Comparison of ENCODE assay signal across 18 cellular contexts in the genomic region with DNA sequence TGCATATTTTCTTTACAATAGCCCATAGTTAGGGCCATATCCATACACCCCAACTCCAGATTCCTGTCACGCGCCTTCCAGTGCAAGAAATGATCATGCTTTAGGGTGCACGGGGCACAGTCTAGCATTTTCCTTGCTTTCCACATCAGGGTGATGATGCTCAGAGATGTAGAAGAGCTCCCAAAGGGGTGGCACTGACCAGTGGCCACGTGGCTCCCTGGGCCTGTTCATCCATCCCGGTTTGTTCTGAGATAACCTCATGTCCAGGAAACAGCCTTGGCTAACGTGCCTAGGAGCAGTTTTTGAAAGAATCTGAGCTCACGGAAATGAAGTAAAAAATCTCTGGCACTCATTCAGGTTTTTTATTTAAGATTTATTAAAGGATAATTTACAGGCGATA.
A peak's percentile ranks its signal among the peaks of the same experiment; 100 is the strongest.
DNase-seq lines count a peak whose midpoint lies in the region; ATAC-seq, FAIRE-seq and TF ChIP-seq lines count a peak whose summit lies in the region.
"Had no signal": no experiment of that assay in that cellular context is flagged by ENCODE, and none has a peak within 500 bp of the region (broad histone marks: within the 10 kb centered on the region; RNA-seq: fewer than 3 reads in every experiment).

No MANE protein-coding gene starts in this region.

- peaks cover 53% of the 10 kb centered on the region for H3K9me3 Mint-ChIP-seq in activated T-helper 1 cell treated with anti-CD3 and anti-CD28 coated beads, Interleukin-12 subunit alpha, Interleukin-12 subunit beta, Interleukin-2, Interleukin-4 antibody, amounts not matched to agents 30 ng/mL and 10 ng/mL and 1 ng/mL, durations not matched to agents 14 hours and 24 hours and 36 hours

- 94% methylated on average over 8 of the region's 8 CpGs; no CpG with 5 or more reads in 1 of the 2 experiments for WGBS in H1 (ENCODE audit: extremely low coverage in 1 of 2, insufficient coverage in 1 of 2, insufficient read length in 1 of 2, insufficient replicate concordance in 2 of 2, low coverage in 1 of 2, low lambda C conversion rate in 2 of 2, missing lambda C conversion rate in 1 of 2), 2 experiments

- H4K5ac ChIP-seq in H1 (ENCODE audit: insufficient read length, low read depth, low read length) = no peak overlapping the region

- H3K4me2 ChIP-seq in H1 (ENCODE audit: insufficient read depth in 1 of 2, low read depth in 2 of 2, low read length in 2 of 2) = no peak overlapping the region
- H3K4me2 ChIP-seq in Karpas-422 (ENCODE audit: low read depth, low read length, poor library complexity, severe bottlenecking) = no peak overlapping the region
- H3K4me2 ChIP-seq: KMS-11 had no signal

- H3K27me3 ChIP-seq in H1 (replicated peaks in 1 of 4; ENCODE audit: control insufficient read depth in 3 of 4, extremely low read depth in 1 of 4, insufficient read depth in 3 of 4, low read length in 3 of 4) = no peaks in the 10 kb centered on the region
- no peaks in the 10 kb centered on the region for H3K27me3 ChIP-seq in thoracic aorta (replicated peaks; ENCODE audit: insufficient read depth)
- H3K27me3 ChIP-seq in Karpas-422 (ENCODE audit: low read length) = no peaks in the 10 kb centered on the region

- H3K27ac ChIP-seq in H1 (ENCODE audit: low read depth, low read length) (no peak overlapping the region), thoracic aorta (peak overlapping the region; percentile 56 to 61), Karpas-422 (ENCODE audit: low read length) (no peak overlapping the region)
- H3K27ac ChIP-seq: C4-2B, HL-60, KMS-11 had no signal

- CTCF ChIA-PET in H1 (lab: Charles Lee; ENCODE audit: partially characterized antibody) = interaction anchor here (0.6 to 1.6 kb wide), 4 partner anchors 13 to 442 kb away, joined by 3 to 4 read pairs (median 4); no protein-coding TSS in a partner anchor

- H2BK5ac ChIP-seq in H1 (ENCODE audit: low read depth, low read length) = 0 out of 2 replicates have a peak overlapping the region, but pooled peaks have one; percentile 20

- H3K4me1 ChIP-seq in H1 (replicated peaks in 1 of 4; ENCODE audit: control insufficient read depth in 3 of 4, insufficient read depth in 4 of 4, low read length in 3 of 4) = peaks cover 6 to 14% (median 13%) of the 10 kb centered on the region in 4 experiments
- peaks cover 16 to 41% of the 10 kb centered on the region in 2 donors for H3K4me1 ChIP-seq in thoracic aorta (ENCODE audit: control insufficient read depth in 1 of 2, low read depth in 2 of 2)
- no peaks in the 10 kb centered on the region for H3K4me1 ChIP-seq in Karpas-422 (ENCODE audit: low read length)
- H3K4me1 ChIP-seq: HAP-1 had no signal

- H3K36me3 ChIP-seq in H1 (ENCODE audit: control insufficient read depth in 2 of 4, insufficient read depth in 4 of 4, low read length in 3 of 4) = no peaks in the 10 kb centered on the region
- H3K36me3 ChIP-seq in thoracic aorta = no peaks in the 10 kb centered on the region
- H3K36me3 ChIP-seq in Karpas-422 (ENCODE audit: insufficient read depth, low read length) = no peaks in the 10 kb centered on the region
- H3K36me3 ChIP-seq: HAP-1 had no signal

- H3K9me3 ChIP-seq in H1 (ENCODE audit: insufficient read depth in 2 of 2, low read depth in 1 of 2, low read length in 1 of 2) (peaks cover 1 to 7% of the 10 kb centered on the region in 2 experiments; a peak in 3 of 4 replicates), thoracic aorta (no peaks in the 10 kb centered on the region), Karpas-422 (ENCODE audit: low read length) (no peaks in the 10 kb centered on the region)
- H3K9me3 ChIP-seq: HAP-1 had no signal

- H2BK20ac ChIP-seq in H1 (ENCODE audit: low read length) = no peak overlapping the region

- no peak for FAIRE-seq in H1 (lab: Jason Lieb, UNC)

- no peak overlapping the region for H2BK120ac ChIP-seq in H1 (replicated peaks; ENCODE audit: low read depth, low read length)

- no peaks in the 10 kb centered on the region for H3K4me1 Mint-ChIP-seq in activated T-helper 1 cell treated with anti-CD3 and anti-CD28 coated beads, Interleukin-12 subunit alpha, Interleukin-12 subunit beta, Interleukin-2, Interleukin-4 antibody, amounts not matched to agents 30 ng/mL and 10 ng/mL and 1 ng/mL, durations not matched to agents 14 hours and 24 hours and 36 hours (ENCODE audit: low read depth)

- H3K23me2 ChIP-seq in H1 (ENCODE audit: low read depth, low read length) = no peaks in the 10 kb centered on the region

- H4K20me1 ChIP-seq in H1 (replicated peaks in 1 of 2; ENCODE audit: control insufficient read depth in 1 of 2, insufficient read depth in 2 of 2, low read length in 2 of 2) (peaks cover 0 to 3% of the 10 kb centered on the region in 2 experiments), Karpas-422 (ENCODE audit: insufficient read depth, low read depth, low read length) (no peaks in the 10 kb centered on the region)

- intact Hi-C loops in activated T-helper 1 cell treated with anti-CD3 and anti-CD28 coated beads, Interleukin-12 subunit alpha, Interleukin-12 subunit beta, Interleukin-2, Interleukin-4 antibody, amounts not matched to agents 30 ng/mL and 10 ng/mL and 1 ng/mL, durations not matched to agents 14 hours and 24 hours and 36 hours (cut with micrococcal nuclease) = no loop called here

- no peak overlapping the region; the same call in 1 of the 2 replicates for H3K18ac ChIP-seq in H1 (ENCODE audit: extremely low read depth, low read length)

- no peak overlapping the region for H3K9ac ChIP-seq in H1 (replicated peaks in 1 of 4; ENCODE audit: extremely low read depth in 1 of 4, low read depth in 3 of 4, low read length in 3 of 4)
- H3K9ac ChIP-seq in Karpas-422 (ENCODE audit: low read length) = no peak overlapping the region
- H3K9ac ChIP-seq: KMS-11 had no signal

- TF ChIP-seq EP300 in H1 (IDR thresholded peaks at IDR 0.05; ENCODE audit: borderline replicate concordance in 1 of 2, low read depth in 2 of 2, low read length in 2 of 2) = no peak

- no peak overlapping the region for H3K27ac Mint-ChIP-seq in activated T-helper 1 cell treated with anti-CD3 and anti-CD28 coated beads, Interleukin-12 subunit alpha, Interleukin-12 subunit beta, Interleukin-2, Interleukin-4 antibody, amounts not matched to agents 30 ng/mL and 10 ng/mL and 1 ng/mL, durations not matched to agents 14 hours and 24 hours and 36 hours

- ATAC-seq in omental fat pad (ENCODE audit: low FRiP score) (peak; percentile 44), thoracic aorta (ENCODE audit: insufficient number of reproducible peaks, low FRiP score, low read depth) (peak; percentile 31)

- no peak overlapping the region for H3K23ac ChIP-seq in H1 (ENCODE audit: insufficient read length)

- H2AK5ac ChIP-seq in H1 (ENCODE audit: low read depth, low read length) = no peak overlapping the region

- no peak for TF ChIP-seq POLR2A in H1 (IDR thresholded peaks at IDR 0.05; ENCODE audit: control extremely low read depth in 1 of 2, low read depth in 2 of 2, low read length in 2 of 2)

- H3K4me3 Mint-ChIP-seq in activated T-helper 1 cell treated with anti-CD3 and anti-CD28 coated beads, Interleukin-12 subunit alpha, Interleukin-12 subunit beta, Interleukin-2, Interleukin-4 antibody, amounts not matched to agents 30 ng/mL and 10 ng/mL and 1 ng/mL, durations not matched to agents 14 hours and 24 hours and 36 hours = no peak overlapping the region

- no peaks in the 10 kb centered on the region for H3K9me2 ChIP-seq in Karpas-422 (replicated peaks; ENCODE audit: insufficient read depth, low read length)

- H3K36me3 Mint-ChIP-seq in activated T-helper 1 cell treated with anti-CD3 and anti-CD28 coated beads, Interleukin-12 subunit alpha, Interleukin-12 subunit beta, Interleukin-2, Interleukin-4 antibody, amounts not matched to agents 30 ng/mL and 10 ng/mL and 1 ng/mL, durations not matched to agents 14 hours and 24 hours and 36 hours (ENCODE audit: low read depth) = no peaks in the 10 kb centered on the region

- TF ChIP-seq CTCF in H1 (IDR thresholded peaks at IDR 0.05; ENCODE audit: control extremely low read depth in 1 of 3, insufficient read depth in 1 of 3, low read depth in 1 of 3, low read length in 3 of 3) (no peak), omental fat pad (IDR thresholded peaks at IDR 0.05) (no peak), thoracic aorta (IDR thresholded peaks at IDR 0.05) (no peak)

- no peak for TF ChIP-seq RAD21 in H1 (IDR thresholded peaks at IDR 0.05 in 1 of 2, conservative IDR thresholded peaks at IDR 0.05 in 1 of 2; ENCODE audit: low read depth in 2 of 2, low read length in 2 of 2)

- no peak overlapping the region for H2BK15ac ChIP-seq in H1 (ENCODE audit: low read length)

- peaks cover 6 to 90% of the 10 kb centered on the region in 2 experiments for H3K79me2 ChIP-seq in H1 (ENCODE audit: control insufficient read depth in 1 of 2, insufficient read depth in 2 of 2, low read length in 2 of 2)
- H3K79me2 ChIP-seq in Karpas-422 (ENCODE audit: low read length) = no peaks in the 10 kb centered on the region

- peaks cover 6% of the 10 kb centered on the region; the same call in 1 of the 2 replicates for H3K79me1 ChIP-seq in H1 (ENCODE audit: low read depth, low read length)

- no peak overlapping the region for H4K91ac ChIP-seq in H1 (replicated peaks; ENCODE audit: insufficient read length, low read length)

- no peak overlapping the region for H3K56ac ChIP-seq in H1 (replicated peaks; ENCODE audit: insufficient read length, low read depth, low read length)

- H3K14ac ChIP-seq in H1 (ENCODE audit: insufficient read length) = no peak overlapping the region

- no peak overlapping the region for H3K4ac ChIP-seq in H1 (replicated peaks; ENCODE audit: insufficient read length, low read depth, low read length)

- DNase-seq in H1 (ENCODE audit: low read depth in 1 of 2, low spot score in 2 of 2) (no peak), omental fat pad (ENCODE audit: low spot score) (no peak), thoracic aorta (ENCODE audit: low spot score) (no peak), RKO (ENCODE audit: low spot score) (no peak), Karpas-422 (no peak), COLO668 (lab: John Stamatoyannopoulos, UW; ENCODE audit: unreplicated experiment) (no peak)
- DNase-seq in activated T-helper 1 cell treated with anti-CD3 and anti-CD28 coated beads, Interleukin-12 subunit alpha, Interleukin-12 subunit beta, Interleukin-2, Interleukin-4 antibody, amounts not matched to agents 30 ng/mL and 10 ng/mL and 1 ng/mL, durations not matched to agents 14 hours and 24 hours and 36 hours (ENCODE audit: low spot score) = no peak
- DNase-seq: ACHN, DMS79 treated with DMSO at 0.1 percent for 48 hours, NCI-H1417, NCI-H187, NCI-H2107, NCI-H2227 treated with DMSO at 0.1 percent for 48 hours, NCI-H526 had no signal

- no peak overlapping the region for H2AFZ ChIP-seq in H1 (ENCODE audit: low read length)
- no peak overlapping the region for H2AFZ ChIP-seq in Karpas-422 (ENCODE audit: low read length)

- H2BK12ac ChIP-seq in H1 (ENCODE audit: low read depth, low read length) = no peak overlapping the region

- POLR2A ChIA-PET in H1 (lab: Charles Lee; ENCODE audit: partially characterized antibody) = no interaction called here

- no peaks in the 10 kb centered on the region for H3K27me3 Mint-ChIP-seq in activated T-helper 1 cell treated with anti-CD3 and anti-CD28 coated beads, Interleukin-12 subunit alpha, Interleukin-12 subunit beta, Interleukin-2, Interleukin-4 antibody, amounts not matched to agents 30 ng/mL and 10 ng/mL and 1 ng/mL, durations not matched to agents 14 hours and 24 hours and 36 hours (ENCODE audit: insufficient read depth)

- H3K4me3 ChIP-seq in H1 (ENCODE audit: extremely low read depth in 1 of 4, insufficient read depth in 2 of 4, low read depth in 3 of 4, low read length in 4 of 4) (no peak overlapping the region), thoracic aorta (peak overlapping the region; percentile 32), Karpas-422 (ENCODE audit: low read length) (no peak overlapping the region)
- H3K4me3 ChIP-seq: HAP-1 had no signal

- peak overlapping the region; percentile 39; the same call in 1 of the 2 replicates for H4K8ac ChIP-seq in H1 (ENCODE audit: extremely low read depth, insufficient read depth, low read length)

Comparison
In these comparisons a context has a peak if more than half of its experiments do, and no peak if none do; other contexts are left out.
1. H3K27ac ChIP-seq: peak in thoracic aorta (2 of 2); none in H1 (single experiment) and Karpas-422 (single experiment).